10 cellular contexts compared by ENCODE assay signal in the genomic region with DNA sequence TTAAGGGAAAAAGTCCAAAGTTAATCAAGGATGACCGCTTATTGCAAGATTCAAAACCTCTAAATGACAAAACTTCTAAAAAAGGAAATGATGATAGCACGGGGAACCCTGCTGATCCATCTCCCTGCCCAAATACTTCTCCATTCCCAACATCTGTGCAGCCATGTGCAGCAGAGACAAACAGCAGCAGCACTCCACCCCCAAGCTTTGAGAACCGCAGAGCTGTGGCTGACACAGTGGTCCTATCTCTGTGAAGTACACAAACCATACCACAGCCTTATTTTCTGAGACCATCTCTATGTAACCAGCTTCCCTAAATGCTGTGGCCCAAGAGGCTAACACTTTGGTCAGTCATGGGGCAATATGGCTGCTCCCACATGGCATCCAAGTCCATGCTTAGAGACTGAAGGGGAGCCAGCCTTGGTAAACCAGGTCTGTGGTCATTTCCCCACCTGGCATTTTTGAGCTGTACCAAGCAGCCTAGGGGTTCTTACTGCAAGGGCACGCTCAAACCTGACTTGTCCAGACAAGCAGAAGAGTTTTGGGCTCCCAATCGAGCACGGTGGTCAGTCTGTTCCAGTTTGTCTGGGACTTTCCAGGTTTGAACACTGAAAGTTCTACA. TPM values are rescaled to one million over a fixed set of nuclear protein-coding genes. Genes with fewer than 3 reads are reported as not detected.
A peak's percentile ranks its signal among the peaks of the same experiment; 100 is the strongest.
DNase-seq lines count a peak whose midpoint lies in the region; ATAC-seq and TF ChIP-seq lines count a peak whose summit lies in the region.
"Had no signal": no experiment of that assay in that cellular context is flagged by ENCODE, and none has a peak within 500 bp of the region (broad histone marks: within the 10 kb centered on the region; RNA-seq: fewer than 3 reads in every experiment).

No MANE protein-coding gene starts in this region.

- no peak overlapping the region for H2AFZ ChIP-seq in PC-3 (ENCODE audit: low read length)

- intact Hi-C loops in PC-3 (cut with micrococcal nuclease) (no loop called here), uterus (cut with DNase I; ENCODE audit: low total_unique reads) (no loop called here)

- no peak overlapping the region for H3K27ac Mint-ChIP-seq in naive B cell
- H3K27ac Mint-ChIP-seq: activated T-helper 17 cell treated with anti-CD3 and anti-CD28 coated beads, Interleukin-2, amount 50 U/mL, for 72 hours had no signal

- H3F3A ChIP-seq in PC-3 (ENCODE audit: low read length, unreplicated experiment): no peaks in the 10 kb centered on the region

- no peak for TF ChIP-seq POLR2A in uterus (IDR thresholded peaks at IDR 0.05)

- no peaks in the 10 kb centered on the region for H3K9me3 Mint-ChIP-seq in naive B cell
- H3K9me3 Mint-ChIP-seq: activated T-helper 17 cell treated with anti-CD3 and anti-CD28 coated beads, Interleukin-2, amount 50 U/mL, for 72 hours had no signal

- no peaks in the 10 kb centered on the region for H3K4me1 ChIP-seq in PC-3 (ENCODE audit: insufficient read depth, low read length)
- H3K4me1 ChIP-seq in uterus: no peaks in the 10 kb centered on the region

- no peaks in the 10 kb centered on the region for H3K36me3 ChIP-seq in PC-3 (ENCODE audit: low read depth, low read length)
- no peaks in the 10 kb centered on the region for H3K36me3 ChIP-seq in uterus

- no peak for TF ChIP-seq CTCF in RWPE1 (conservative IDR thresholded peaks at IDR 0.05; ENCODE audit: low read depth)
- no peak for TF ChIP-seq CTCF in PC-3 (conservative IDR thresholded peaks at IDR 0.05; ENCODE audit: low read depth, low read length)
- TF ChIP-seq CTCF in uterus (IDR thresholded peaks at IDR 0.05): no peak

- no peak overlapping the region for H3K9ac ChIP-seq in PC-3 (ENCODE audit: low read length)

- POLR2A ChIA-PET in RWPE1 (lab: Yijun Ruan, JAX; ENCODE audit: low non-redundant PET): no interaction called here
- POLR2A ChIA-PET in PC-3 (lab: Charles Lee; ENCODE audit: unreplicated experiment): no interaction called here

- ATAC-seq in GM18861 (IDR thresholded peaks at IDR 0.05; ENCODE audit: unreplicated experiment) (peak; percentile 37), HG02642 (IDR thresholded peaks at IDR 0.05; ENCODE audit: poor library complexity, unreplicated experiment) (peak; percentile 58), naive B cell (ENCODE audit: low read depth in 2 of 2) (peak; percentile 85 to 90), PC-3 (no peak)
- ATAC-seq: activated T-helper 17 cell treated with anti-CD3 and anti-CD28 coated beads, Interleukin-2, amount 50 U/mL, for 72 hours had no signal

- H3K9me2 ChIP-seq in PC-3 (replicated peaks; ENCODE audit: low read length): no peaks in the 10 kb centered on the region

- DNase-seq in RWPE1 (ENCODE audit: low spot score) (no peak), naive B cell (peak; percentile 18), PC-3 (no peak), uterus (no peak), NK-92 (lab: John Stamatoyannopoulos, UW; ENCODE audit: unreplicated experiment) (no peak)
- DNase-seq in activated effector memory CD4-positive, alpha-beta T cell treated with anti-CD3 and anti-CD28 coated beads, Interleukin-2, amount 50 U/mL, for 16 hours: no peak
- DNase-seq: foreskin melanocyte had no signal

- H3K27ac ChIP-seq in RWPE1 (peak overlapping the region; percentile 59), PC-3 (ENCODE audit: low read length) (no peak overlapping the region), uterus (no peak overlapping the region)

- H3K9me3 ChIP-seq in PC-3 (ENCODE audit: low read length): no peaks in the 10 kb centered on the region
- H3K9me3 ChIP-seq in uterus: no peaks in the 10 kb centered on the region

- CTCF ChIA-PET in RWPE1 (lab: Yijun Ruan, JAX) (interaction anchor here (1.7 to 1.8 kb wide), 2 partner anchors 15 to 117 kb away, joined by 4 read pairs; no protein-coding TSS in a partner anchor), PC-3 (lab: Charles Lee) (no interaction called here)

- no TSS peak for BruUV-seq in PC-3 (replicated peaks; lab: Mats Ljungman, UMichigan)

- no peaks in the 10 kb centered on the region for H3K79me2 ChIP-seq in PC-3 (ENCODE audit: low read length)

- H3K36me3 Mint-ChIP-seq in naive B cell: no peaks in the 10 kb centered on the region

- H3K4me3 Mint-ChIP-seq in naive B cell: no peak overlapping the region
- H3K4me3 Mint-ChIP-seq: activated T-helper 17 cell treated with anti-CD3 and anti-CD28 coated beads, Interleukin-2, amount 50 U/mL, for 72 hours had no signal

- peaks cover 11 to 27% (median 15%) of the 10 kb centered on the region in 3 donors for H3K4me1 Mint-ChIP-seq in naive B cell
- H3K4me1 Mint-ChIP-seq: activated T-helper 17 cell treated with anti-CD3 and anti-CD28 coated beads, Interleukin-2, amount 50 U/mL, for 72 hours had no signal

- H3K4me2 ChIP-seq in PC-3 (ENCODE audit: low read length): no peak overlapping the region

- H3K27me3 Mint-ChIP-seq in naive B cell: no peaks in the 10 kb centered on the region
- H3K27me3 Mint-ChIP-seq: activated T-helper 17 cell treated with anti-CD3 and anti-CD28 coated beads, Interleukin-2, amount 50 U/mL, for 72 hours had no signal

- H3K4me3 ChIP-seq in PC-3 (ENCODE audit: low read length) (no peak overlapping the region), uterus (no peak overlapping the region)

- H4K20me1 ChIP-seq in PC-3 (ENCODE audit: low read length): no peaks in the 10 kb centered on the region

- H3K27me3 ChIP-seq in PC-3 (ENCODE audit: low read length) (no peaks in the 10 kb centered on the region), uterus (no peaks in the 10 kb centered on the region)

RNA-seq across cellular contexts. Expression of gene NFE2L2, which starts 17.0 kb away (rescaled TPM):
- polyA plus RNA-seq in naive B cell (ENCODE audit: low read depth in 6 of 6): 10 to 100 TPM; 45.9 to 60.4 (median 54.7) TPM
- 17.3 and 24.2 TPM in 2 replicates for total RNA-seq in PC-3 (2014; rRNA removed)
- total RNA-seq in uterus: 100 to 1,000 TPM in 1 of 4 donors, 10 to 100 TPM in 3; 53.0 to 148 (median 90.0) TPM
